8 cellular contexts compared by ENCODE assay signal in the genomic region with DNA sequence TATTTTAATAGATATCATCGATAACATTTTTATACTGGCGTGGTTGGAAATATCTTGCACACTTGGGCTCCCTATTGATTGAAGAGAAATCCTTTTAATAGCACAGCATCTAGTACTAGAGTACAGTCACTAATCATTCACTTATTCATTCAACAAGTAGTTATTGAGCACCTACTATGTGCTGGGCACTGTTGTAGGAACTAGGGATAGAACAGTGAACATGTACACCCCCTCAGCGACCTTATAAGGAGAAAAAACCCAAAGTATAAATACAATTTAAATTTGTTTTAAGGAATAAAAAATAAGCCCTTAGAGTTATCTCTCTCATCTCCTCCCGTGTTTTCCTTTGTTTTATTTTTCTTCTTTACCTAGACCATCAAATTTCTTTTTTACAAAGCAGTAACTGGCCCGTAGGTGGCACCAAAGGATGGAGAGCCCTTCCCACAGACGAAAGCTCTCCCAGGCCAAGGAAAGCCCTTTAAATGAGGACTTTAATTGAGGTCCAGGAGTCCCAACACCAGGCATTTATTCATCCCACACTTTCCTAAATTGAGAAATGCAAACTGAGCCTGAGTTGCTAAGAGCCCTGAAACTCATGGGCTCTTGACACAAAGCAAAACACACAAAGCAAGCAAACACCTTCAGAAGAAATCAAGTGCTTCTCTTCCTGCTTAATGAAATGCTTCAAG. TPM values are rescaled to one million over a fixed set of nuclear protein-coding genes. Genes with fewer than 3 reads are reported as not detected.
DNase-seq lines count a peak whose midpoint lies in the region; ATAC-seq, FAIRE-seq and TF ChIP-seq lines count a peak whose summit lies in the region.

No MANE protein-coding gene starts in this region.

- H3K79me2 ChIP-seq in OCI-LY1 (ENCODE audit: insufficient read depth, low read length) = no peaks in the 10 kb centered on the region

- H2AFZ ChIP-seq in OCI-LY1 (ENCODE audit: low read length) = no peak overlapping the region

- no peak overlapping the region for H3K27ac ChIP-seq in OCI-LY1 (ENCODE audit: low read depth, low read length, poor library complexity, severe bottlenecking)
- H3K27ac ChIP-seq in small intestine (ENCODE audit: low read depth in 1 of 2, low read length in 1 of 2) = no peak overlapping the region

- H3K36me3 ChIP-seq in OCI-LY1 (ENCODE audit: insufficient read depth, low read length) = peaks cover 43% of the 10 kb centered on the region
- H3K36me3 ChIP-seq in small intestine (ENCODE audit: control insufficient read depth in 2 of 2, insufficient read depth in 2 of 2, low read length in 2 of 2) = peaks cover 7 to 24% of the 10 kb centered on the region in 2 donors

- peak; percentile 24 for DNase-seq in AG10803 (ENCODE audit: low read depth)
- peak; percentile 44 for DNase-seq in GM13976 (ENCODE audit: low spot score)
- peak; percentile 19 to 44 for DNase-seq in erythroblast (lab: John Stamatoyannopoulos, UW)
- DNase-seq in small intestine = peak; percentile 41
- no peak for DNase-seq in activated T-cell treated with anti-CD3 and anti-CD28 coated beads for 4 hours

- TF ChIP-seq CTCF in AG10803 (conservative IDR thresholded peaks at IDR 0.05; ENCODE audit: low read length) (peak; percentile 62), GM13976 (IDR thresholded peaks at IDR 0.05; ENCODE audit: borderline replicate concordance, control extremely low read depth, extremely low read depth, insufficient read depth, missing control alignments) (peak; percentile 40), OCI-LY1 (IDR thresholded peaks at IDR 0.05; ENCODE audit: low read length) (peak; percentile 33; the same call in 1 of the 2 replicates)

- no peak for TF ChIP-seq POLR2A in erythroblast (IDR thresholded peaks at IDR 0.05; ENCODE audit: low read length)

- in situ Hi-C loops in GM13976 (cut with MboI; ENCODE audit: low sequenced_read_pairs, unreplicated experiment) = no loop called here

- H3K4me2 ChIP-seq in OCI-LY1 (ENCODE audit: low read length) = no peak overlapping the region

- H3K9me3 ChIP-seq in OCI-LY1 (ENCODE audit: low read length) (no peaks in the 10 kb centered on the region), small intestine (ENCODE audit: control insufficient read depth, low read depth) (no peaks in the 10 kb centered on the region)

- no peaks in the 10 kb centered on the region for H3F3A ChIP-seq in OCI-LY1 (ENCODE audit: insufficient read depth, low read length)

- no peaks in the 10 kb centered on the region for H3K9me2 ChIP-seq in OCI-LY1 (ENCODE audit: low read depth, low read length)

- ATAC-seq in HG03469 (IDR thresholded peaks at IDR 0.05; ENCODE audit: unreplicated experiment) (no peak), HG02840 (IDR thresholded peaks at IDR 0.05; ENCODE audit: low FRiP score, unreplicated experiment) (no peak)

- 51 to 66% (median 56%) methylated on average over 6 of the region's 6 CpGs for WGBS in small intestine, 3 donors

- H3K9ac ChIP-seq in OCI-LY1 (ENCODE audit: low read length) = no peak overlapping the region

- no peaks in the 10 kb centered on the region for H4K20me1 ChIP-seq in OCI-LY1 (ENCODE audit: insufficient read depth, low read length)

- H3K27me3 ChIP-seq in OCI-LY1 (ENCODE audit: insufficient read depth, low read length) (no peaks in the 10 kb centered on the region), small intestine (ENCODE audit: control insufficient read depth in 2 of 2, insufficient read depth in 2 of 2, low read length in 2 of 2) (no peaks in the 10 kb centered on the region)

- H3K4me3 ChIP-seq in AG10803 (ENCODE audit: low read length) = no peak overlapping the region
- no peak overlapping the region for H3K4me3 ChIP-seq in OCI-LY1 (ENCODE audit: low read depth, low read length, poor library complexity, severe bottlenecking)
- no peak overlapping the region for H3K4me3 ChIP-seq in small intestine (ENCODE audit: low read depth in 1 of 2, low read length in 2 of 2)

- no peak for FAIRE-seq in small intestine (lab: Jason Lieb, UNC)

- no peaks in the 10 kb centered on the region for H3K4me1 ChIP-seq in OCI-LY1 (ENCODE audit: insufficient read depth, low read length, severe bottlenecking)
- H3K4me1 ChIP-seq in small intestine (ENCODE audit: control insufficient read depth in 2 of 2, insufficient read depth in 1 of 2, low read depth in 1 of 2, low read length in 1 of 2) = no peaks in the 10 kb centered on the region

RNA-seq across cellular contexts. Expression of a gene that starts 29.0 kb away (rescaled TPM):
- 1,000 to 10,000 TPM in 2 of 3 donors, 100 to 1,000 TPM in 1; 457 to 2,607 (median 1,131) TPM for polyA plus RNA-seq in small intestine
